Comparison of ENCODE assay signal across 9 cellular contexts in the genomic region with DNA sequence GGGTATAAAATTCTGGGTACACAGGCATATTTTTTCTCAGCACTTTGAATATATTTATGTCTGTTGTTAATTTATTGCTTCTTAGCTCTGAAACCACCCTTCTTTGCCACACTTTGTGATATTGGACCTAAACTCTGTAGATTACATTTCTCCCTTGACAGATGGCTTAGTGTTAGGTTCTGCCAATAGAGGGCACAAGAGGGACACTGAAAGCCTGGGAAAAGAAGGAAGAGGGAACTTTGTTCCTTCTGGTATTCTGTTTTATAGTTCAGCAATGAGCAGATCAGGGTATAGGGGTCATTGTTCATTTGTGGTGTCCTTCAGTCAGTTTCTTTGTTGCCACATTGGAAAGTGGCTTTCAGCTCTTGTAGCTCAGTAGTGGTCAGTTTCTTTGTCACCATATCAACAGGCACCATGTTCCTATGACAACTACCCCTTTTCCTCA.
DNase-seq lines count a peak whose midpoint lies in the region; ATAC-seq, FAIRE-seq and TF ChIP-seq lines count a peak whose summit lies in the region.
"Had no signal": no experiment of that assay in that cellular context is flagged by ENCODE, and none has a peak within 500 bp of the region (broad histone marks: within the 10 kb centered on the region; RNA-seq: fewer than 3 reads in every experiment).

No MANE protein-coding gene starts in this region.

- FAIRE-seq in D721Med (lab: Jason Lieb, UNC): peak; percentile 58

- no peak overlapping the region for H3K4me3 ChIP-seq in LNCaP clone FGC (ENCODE audit: low read depth, low read length)

- DNase-seq in D721Med (ENCODE audit: insufficient read length, low spot score): no peak
- DNase-seq in LNCaP clone FGC (ENCODE audit: low read depth): no peak
- peak; percentile 34 for DNase-seq in RPMI7951 (ENCODE audit: low read depth)
- DNase-seq in iPS-NIHi7 (ENCODE audit: extremely low spot score): peak; percentile 45
- DNase-seq in omental fat pad (ENCODE audit: low spot score): no peak
- DNase-seq in DMS79 (lab: John Stamatoyannopoulos, UW): no peak
- DNase-seq: central memory CD4-positive, alpha-beta T cell had no signal

- TF ChIP-seq CTCF in D721Med (IDR thresholded peaks at IDR 0.05; ENCODE audit: insufficient read depth, missing control alignments): peak; percentile 53
- TF ChIP-seq CTCF in LNCaP clone FGC (IDR thresholded peaks at IDR 0.05; ENCODE audit: control insufficient read depth, extremely low read depth, insufficient read depth): peak; percentile 42
- TF ChIP-seq CTCF in omental fat pad (IDR thresholded peaks at IDR 0.05): no peak

- no peak for ATAC-seq in omental fat pad (ENCODE audit: low FRiP score)
- no peak for ATAC-seq in HG02759 (IDR thresholded peaks at IDR 0.05; ENCODE audit: unreplicated experiment)
- no peak for ATAC-seq in GM19397 (IDR thresholded peaks at IDR 0.05; ENCODE audit: unreplicated experiment)

Comparison
In these comparisons a context has a peak if more than half of its experiments do, and no peak if none do; other contexts are left out.
1. DNase-seq: peak in RPMI7951 (single experiment) and iPS-NIHi7 (single experiment); none in D721Med (single experiment), LNCaP clone FGC (single experiment), omental fat pad (single experiment) and DMS79 (single experiment).
2. CTCF ChIP-seq: peak in D721Med (single experiment) and LNCaP clone FGC (single experiment); none in omental fat pad (0 of 3).